In the genomic region with DNA sequence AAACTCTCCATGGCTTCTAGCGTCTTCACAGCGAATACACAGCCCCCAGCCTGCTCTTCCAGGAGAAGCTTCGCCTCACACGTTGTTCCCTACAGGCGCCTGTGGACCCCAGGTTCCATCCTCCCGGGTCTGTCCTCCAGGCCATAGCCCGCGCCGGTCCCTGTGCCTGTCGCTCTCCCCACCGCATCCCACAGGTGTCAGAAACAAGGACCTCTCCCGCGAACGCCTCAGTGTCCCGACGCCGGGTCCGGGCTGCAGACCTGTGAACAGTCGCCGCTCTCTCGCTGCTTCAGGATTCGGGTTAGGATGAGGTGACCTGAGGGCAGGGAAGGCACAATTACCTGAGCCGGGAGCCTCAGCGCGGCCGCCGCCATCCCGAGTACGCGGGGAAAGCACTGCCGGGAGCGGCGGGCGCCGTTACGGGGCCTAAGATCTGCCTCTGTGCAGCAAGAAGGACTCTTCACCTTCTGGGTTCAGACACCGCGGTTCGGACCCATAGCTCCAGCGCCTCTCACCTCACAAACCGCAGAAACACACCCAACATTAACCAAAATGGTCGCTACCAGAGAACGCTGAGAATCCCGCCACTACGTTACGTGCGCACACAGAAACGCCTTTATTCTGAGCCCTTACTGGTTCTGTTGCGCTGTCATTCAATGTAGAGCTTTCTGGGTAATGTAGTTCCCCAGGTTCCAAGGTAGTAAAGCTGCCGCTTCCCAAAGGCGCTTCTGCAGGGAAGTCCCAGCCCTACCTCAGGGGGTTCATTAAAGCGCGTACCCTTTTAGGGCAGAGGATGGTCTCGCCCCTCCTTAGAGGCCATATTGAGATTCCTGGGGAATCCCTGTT, we compare ENCODE assay signal across 8 cellular contexts. TPM values are rescaled to one million over a fixed set of nuclear protein-coding genes. Genes with fewer than 3 reads are reported as not detected.
DNase-seq lines count a peak whose midpoint lies in the region; ATAC-seq and TF ChIP-seq lines count a peak whose summit lies in the region.

A gene (minus strand): TSS at position 583 of the 846 bp plus-strand sequence. CDS start 1,580 bp downstream, outside the sequence.

- peak within 1 kb of the TSS; percentile 92 for H3K4me2 ChIP-seq in GM23338

- H3K4me1 Mint-ChIP-seq in GM23338 = peaks cover 13% of the 10 kb centered on the region
- H3K4me1 Mint-ChIP-seq in T-helper 2 cell treated with Interferon-gamma antibody and Interleukin-4, amounts not matched to agents 5 μg/mL and 100 μg/mL, for 36 hours (ENCODE audit: low read depth) = no peaks in the 10 kb centered on the region

- H3K9me2 ChIP-seq in GM23338 (ENCODE audit: insufficient read depth) = no peaks in the 10 kb centered on the region

- intact Hi-C loops in sciatic nerve (cut with DNase I) = no loop called here

- H3K4me3 Mint-ChIP-seq in GM23338 = peak within 1 kb of the TSS; percentile 99
- H3K4me3 Mint-ChIP-seq in T-helper 2 cell treated with Interferon-gamma antibody and Interleukin-4, amounts not matched to agents 5 μg/mL and 100 μg/mL, for 36 hours = peak within 1 kb of the TSS; percentile 73

- H4K20me1 ChIP-seq in GM23338 (replicated peaks; ENCODE audit: insufficient read depth) = no peaks in the 10 kb centered on the region; the same call in 1 of the 2 replicates

- H3K4me3 ChIP-seq in GM23338 = peak within 1 kb of the TSS; percentile 73

- H3F3A ChIP-seq in GM23338 (replicated peaks; ENCODE audit: low read depth) = 0 out of 2 replicates have a peak, but pooled peaks cover 4% of the 10 kb centered on the region

- peaks cover 5% of the 10 kb centered on the region; the same call in 1 of the 2 replicates for H3K4me1 ChIP-seq in GM23338 (ENCODE audit: insufficient read depth)

- H3K27me3 ChIP-seq in GM23338 (ENCODE audit: insufficient read depth) = no peaks in the 10 kb centered on the region

- peaks cover 9% of the 10 kb centered on the region for H3K27me3 Mint-ChIP-seq in GM23338 (ENCODE audit: insufficient read depth, low read depth, poor library complexity)
- no peaks in the 10 kb centered on the region for H3K27me3 Mint-ChIP-seq in T-helper 2 cell treated with Interferon-gamma antibody and Interleukin-4, amounts not matched to agents 5 μg/mL and 100 μg/mL, for 36 hours (ENCODE audit: low read depth)

- H3K79me2 ChIP-seq in GM23338 (replicated peaks; ENCODE audit: insufficient read depth) = peaks cover 53% of the 10 kb centered on the region

- H3K9me3 Mint-ChIP-seq in GM23338 = peaks cover 30% of the 10 kb centered on the region
- H3K9me3 Mint-ChIP-seq in T-helper 2 cell treated with Interferon-gamma antibody and Interleukin-4, amounts not matched to agents 5 μg/mL and 100 μg/mL, for 36 hours = peaks cover 64% of the 10 kb centered on the region

- TF ChIP-seq CTCF in GM23338 (conservative IDR thresholded peaks at IDR 0.05; ENCODE audit: low read depth in 2 of 2) = no peak

- H3K36me3 ChIP-seq in GM23338 (ENCODE audit: insufficient read depth) = peaks cover 20% of the 10 kb centered on the region

- ATAC-seq in GM23338 = peak; percentile 99
- peak; percentile 99 for ATAC-seq in sciatic nerve
- ATAC-seq in HG02759 (IDR thresholded peaks at IDR 0.05; ENCODE audit: unreplicated experiment) = no peak
- no peak for ATAC-seq in GM18907 (IDR thresholded peaks at IDR 0.05; ENCODE audit: unreplicated experiment)

- peaks cover 71% of the 10 kb centered on the region for H3K36me3 Mint-ChIP-seq in GM23338 (ENCODE audit: low read depth)
- peaks cover 35% of the 10 kb centered on the region for H3K36me3 Mint-ChIP-seq in T-helper 2 cell treated with Interferon-gamma antibody and Interleukin-4, amounts not matched to agents 5 μg/mL and 100 μg/mL, for 36 hours (ENCODE audit: low read depth)

- peak within 1 kb of the TSS; percentile 98 for H3K27ac Mint-ChIP-seq in GM23338
- H3K27ac Mint-ChIP-seq in T-helper 2 cell treated with Interferon-gamma antibody and Interleukin-4, amounts not matched to agents 5 μg/mL and 100 μg/mL, for 36 hours = peak within 1 kb of the TSS; percentile 62

- peak within 1 kb of the TSS; percentile 79 for H3K27ac ChIP-seq in GM23338 (ENCODE audit: low read depth)

- H2AFZ ChIP-seq in GM23338 = no peak within 1 kb of the TSS; the same call in 1 of the 2 replicates

- peak; percentile 78 for DNase-seq in AG20443 (ENCODE audit: low spot score)
- DNase-seq in GM23338 (ENCODE audit: low spot score) = peak; percentile 98
- peak; percentile 16 for DNase-seq in T-helper 2 cell treated with Interferon-gamma antibody and Interleukin-4, amounts not matched to agents 5 μg/mL and 100 μg/mL, for 36 hours (ENCODE audit: low spot score)
- DNase-seq in central memory CD4-positive, alpha-beta T cell = peak; percentile 50
- peak; percentile 77 for DNase-seq in iPS-NIHi11 (ENCODE audit: low spot score)
- peak; percentile 57 for DNase-seq in sciatic nerve (ENCODE audit: low spot score)

TF ChIP-seq in GM23338, 12 proteins besides CTCF, POLR2A, EP300 and RAD21:
- TF ChIP-seq, protein P1, sequence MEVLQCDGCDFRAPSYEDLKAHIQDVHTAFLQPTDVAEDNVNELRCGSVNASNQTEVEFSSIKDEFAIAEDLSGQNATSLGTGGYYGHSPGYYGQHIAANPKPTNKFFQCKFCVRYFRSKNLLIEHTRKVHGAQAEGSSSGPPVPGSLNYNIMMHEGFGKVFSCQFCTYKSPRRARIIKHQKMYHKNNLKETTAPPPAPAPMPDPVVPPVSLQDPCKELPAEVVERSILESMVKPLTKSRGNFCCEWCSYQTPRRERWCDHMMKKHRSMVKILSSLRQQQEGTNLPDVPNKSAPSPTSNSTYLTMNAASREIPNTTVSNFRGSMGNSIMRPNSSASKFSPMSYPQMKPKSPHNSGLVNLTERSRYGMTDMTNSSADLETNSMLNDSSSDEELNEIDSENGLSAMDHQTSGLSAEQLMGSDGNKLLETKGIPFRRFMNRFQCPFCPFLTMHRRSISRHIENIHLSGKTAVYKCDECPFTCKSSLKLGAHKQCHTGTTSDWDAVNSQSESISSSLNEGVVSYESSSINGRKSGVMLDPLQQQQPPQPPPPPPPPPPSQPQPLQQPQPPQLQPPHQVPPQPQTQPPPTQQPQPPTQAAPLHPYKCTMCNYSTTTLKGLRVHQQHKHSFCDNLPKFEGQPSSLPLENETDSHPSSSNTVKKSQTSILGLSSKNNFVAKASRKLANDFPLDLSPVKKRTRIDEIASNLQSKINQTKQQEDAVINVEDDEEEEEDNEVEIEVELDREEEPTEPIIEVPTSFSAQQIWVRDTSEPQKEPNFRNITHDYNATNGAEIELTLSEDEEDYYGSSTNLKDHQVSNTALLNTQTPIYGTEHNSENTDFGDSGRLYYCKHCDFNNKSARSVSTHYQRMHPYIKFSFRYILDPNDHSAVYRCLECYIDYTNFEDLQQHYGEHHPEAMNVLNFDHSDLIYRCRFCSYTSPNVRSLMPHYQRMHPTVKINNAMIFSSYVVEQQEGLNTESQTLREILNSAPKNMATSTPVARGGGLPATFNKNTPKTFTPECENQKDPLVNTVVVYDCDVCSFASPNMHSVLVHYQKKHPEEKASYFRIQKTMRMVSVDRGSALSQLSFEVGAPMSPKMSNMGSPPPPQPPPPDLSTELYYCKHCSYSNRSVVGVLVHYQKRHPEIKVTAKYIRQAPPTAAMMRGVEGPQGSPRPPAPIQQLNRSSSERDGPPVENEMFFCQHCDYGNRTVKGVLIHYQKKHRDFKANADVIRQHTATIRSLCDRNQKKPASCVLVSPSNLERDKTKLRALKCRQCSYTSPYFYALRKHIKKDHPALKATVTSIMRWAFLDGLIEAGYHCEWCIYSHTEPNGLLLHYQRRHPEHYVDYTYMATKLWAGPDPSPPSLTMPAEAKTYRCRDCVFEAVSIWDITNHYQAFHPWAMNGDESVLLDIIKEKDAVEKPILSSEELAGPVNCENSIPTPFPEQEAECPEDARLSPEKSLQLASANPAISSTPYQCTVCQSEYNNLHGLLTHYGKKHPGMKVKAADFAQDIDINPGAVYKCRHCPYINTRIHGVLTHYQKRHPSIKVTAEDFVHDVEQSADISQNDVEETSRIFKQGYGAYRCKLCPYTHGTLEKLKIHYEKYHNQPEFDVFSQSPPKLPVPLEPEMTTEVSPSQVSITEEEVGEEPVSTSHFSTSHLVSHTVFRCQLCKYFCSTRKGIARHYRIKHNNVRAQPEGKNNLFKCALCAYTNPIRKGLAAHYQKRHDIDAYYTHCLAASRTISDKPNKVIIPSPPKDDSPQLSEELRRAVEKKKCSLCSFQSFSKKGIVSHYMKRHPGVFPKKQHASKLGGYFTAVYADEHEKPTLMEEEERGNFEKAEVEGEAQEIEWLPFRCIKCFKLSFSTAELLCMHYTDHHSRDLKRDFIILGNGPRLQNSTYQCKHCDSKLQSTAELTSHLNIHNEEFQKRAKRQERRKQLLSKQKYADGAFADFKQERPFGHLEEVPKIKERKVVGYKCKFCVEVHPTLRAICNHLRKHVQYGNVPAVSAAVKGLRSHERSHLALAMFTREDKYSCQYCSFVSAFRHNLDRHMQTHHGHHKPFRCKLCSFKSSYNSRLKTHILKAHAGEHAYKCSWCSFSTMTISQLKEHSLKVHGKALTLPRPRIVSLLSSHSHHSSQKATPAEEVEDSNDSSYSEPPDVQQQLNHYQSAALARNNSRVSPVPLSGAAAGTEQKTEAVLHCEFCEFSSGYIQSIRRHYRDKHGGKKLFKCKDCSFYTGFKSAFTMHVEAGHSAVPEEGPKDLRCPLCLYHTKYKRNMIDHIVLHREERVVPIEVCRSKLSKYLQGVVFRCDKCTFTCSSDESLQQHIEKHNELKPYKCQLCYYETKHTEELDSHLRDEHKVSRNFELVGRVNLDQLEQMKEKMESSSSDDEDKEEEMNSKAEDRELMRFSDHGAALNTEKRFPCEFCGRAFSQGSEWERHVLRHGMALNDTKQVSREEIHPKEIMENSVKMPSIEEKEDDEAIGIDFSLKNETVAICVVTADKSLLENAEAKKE (CRISPR knock-in tag; IDR thresholded peaks at IDR 0.05) = no peak
- TF ChIP-seq, protein P2, sequence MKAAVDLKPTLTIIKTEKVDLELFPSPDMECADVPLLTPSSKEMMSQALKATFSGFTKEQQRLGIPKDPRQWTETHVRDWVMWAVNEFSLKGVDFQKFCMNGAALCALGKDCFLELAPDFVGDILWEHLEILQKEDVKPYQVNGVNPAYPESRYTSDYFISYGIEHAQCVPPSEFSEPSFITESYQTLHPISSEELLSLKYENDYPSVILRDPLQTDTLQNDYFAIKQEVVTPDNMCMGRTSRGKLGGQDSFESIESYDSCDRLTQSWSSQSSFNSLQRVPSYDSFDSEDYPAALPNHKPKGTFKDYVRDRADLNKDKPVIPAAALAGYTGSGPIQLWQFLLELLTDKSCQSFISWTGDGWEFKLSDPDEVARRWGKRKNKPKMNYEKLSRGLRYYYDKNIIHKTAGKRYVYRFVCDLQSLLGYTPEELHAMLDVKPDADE (IDR thresholded peaks at IDR 0.05) = peak; percentile 94
- TF ChIP-seq CREB1 (CRISPR knock-in tag; IDR thresholded peaks at IDR 0.05; ENCODE audit: low read depth) (peak; percentile 91), POLR2AphosphoS5 (IDR thresholded peaks at IDR 0.05; ENCODE audit: low read depth) (peak; percentile 87)

RNA-seq across cellular contexts. Expression of the gene that starts here (rescaled TPM):
- total RNA-seq in GM23338 (2014; rRNA removed; shearing (Covaris generic)) = 13.4 and 14.4 TPM in 2 replicates
- 7.3 and 11.1 TPM in 2 replicates for polyA plus RNA-seq in GM23338 (2016; fragmentation: Nextera tagmentation; extraction: Ambion mirVana)
- total RNA-seq in sciatic nerve = 14.0 TPM

Comparison
In these comparisons a context has a peak if more than half of its experiments do, and no peak if none do; other contexts are left out.
1. DNase-seq: peak in every context shown above with its lines; median percentile 98 in GM23338; 78 in AG20443; 77 in iPS-NIHi11; 57 in sciatic nerve; 50 in central memory CD4-positive, alpha-beta T cell; 16 in T-helper 2 cell treated with Interferon-gamma antibody and Interleukin-4, amounts not matched to agents 5 μg/mL and 100 μg/mL, for 36 hours.
2. ATAC-seq: peak in GM23338 (single experiment) and sciatic nerve (single experiment); none in HG02759 (single experiment) and GM18907 (single experiment).